8 cellular contexts compared by ENCODE assay signal in the genomic region with DNA sequence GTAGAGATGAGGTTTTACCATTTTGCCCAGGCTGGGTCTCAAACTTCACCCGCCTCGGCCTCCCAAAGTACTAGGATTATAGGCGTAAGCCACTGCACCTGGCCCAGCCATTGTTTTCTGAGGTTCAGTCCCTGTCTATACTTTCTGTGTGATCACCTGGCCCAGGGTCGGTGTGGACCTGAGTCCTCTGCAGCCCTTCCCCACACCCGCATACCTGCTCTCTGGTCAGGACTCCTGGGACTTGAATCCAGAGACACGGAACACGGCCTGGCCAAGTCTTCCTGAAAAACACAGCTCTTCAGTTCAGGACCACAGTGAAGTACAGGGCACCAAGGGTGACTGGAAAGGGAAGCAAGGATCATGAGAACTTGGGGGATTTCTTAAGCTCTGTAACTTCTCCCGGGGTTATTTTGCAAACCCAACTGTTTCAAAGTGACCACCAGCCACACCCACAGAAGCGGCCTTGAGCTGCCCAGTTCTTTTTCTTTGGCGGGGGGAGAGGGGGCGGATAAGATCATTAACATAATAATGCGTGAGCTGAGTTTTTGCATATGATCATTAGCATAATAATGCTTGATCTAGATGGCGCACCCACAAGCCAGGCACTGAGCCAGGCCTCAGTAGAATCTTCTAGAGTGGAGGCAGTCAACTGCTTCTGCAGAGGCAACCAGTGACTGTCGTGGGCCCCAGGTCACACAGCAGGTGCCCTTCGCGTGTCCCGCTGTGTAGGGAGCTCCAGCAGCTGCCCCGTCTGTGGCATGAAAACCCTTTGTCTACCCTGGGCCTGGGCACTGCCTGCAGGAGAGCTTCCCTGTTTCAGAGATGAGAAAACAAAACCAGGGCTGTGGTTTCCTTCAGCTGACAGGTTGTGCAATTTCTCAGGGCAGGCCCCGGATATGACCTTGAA. TPM values are rescaled to one million over a fixed set of nuclear protein-coding genes. Genes with fewer than 3 reads are reported as not detected.
DNase-seq lines count a peak whose midpoint lies in the region; ATAC-seq and TF ChIP-seq lines count a peak whose summit lies in the region.

No MANE protein-coding gene starts in this region.

- 0 out of 2 replicates have a peak, but pooled peaks cover 6% of the 10 kb centered on the region for H4K20me1 ChIP-seq in MM.1S (ENCODE audit: insufficient read depth, low read length)

- TF ChIP-seq CTCF in MM.1S (IDR thresholded peaks at IDR 0.05; ENCODE audit: low read length) (no peak; the same call in 1 of the 2 replicates), esophagus squamous epithelium (IDR thresholded peaks at IDR 0.05) (no peak), osteocyte (IDR thresholded peaks at IDR 0.05) (no peak)

- peak overlapping the region; percentile 81 for H3K9ac ChIP-seq in MM.1S (ENCODE audit: low read length)

- H3K27me3 ChIP-seq in MM.1S (replicated peaks; ENCODE audit: insufficient read depth, low read length), result no peaks in the 10 kb centered on the region
- no peaks in the 10 kb centered on the region for H3K27me3 ChIP-seq in esophagus squamous epithelium

- H3K9me3 ChIP-seq in MM.1S (replicated peaks; ENCODE audit: insufficient read depth, low read length) (no peaks in the 10 kb centered on the region), esophagus squamous epithelium (no peaks in the 10 kb centered on the region)

- CTCF ChIA-PET in activated CD8-positive, alpha-beta T cell treated with anti-CD3 and anti-CD28 coated beads, Interleukin-2, amount 10 ng/mL, durations not matched to agents 7 days and 5 days (lab: Charles Lee), result interaction anchor here (0.8 to 2.2 kb wide), 7 partner anchors 9 to 149 kb away, joined by 3 to 14 read pairs (median 6); no protein-coding TSS in a partner anchor

- no peaks in the 10 kb centered on the region for H3K27me3 Mint-ChIP-seq in activated CD8-positive, alpha-beta T cell treated with anti-CD3 and anti-CD28 coated beads, Interleukin-2, amount 10 ng/mL, durations not matched to agents 7 days and 5 days (ENCODE audit: low read depth)
- no peaks in the 10 kb centered on the region for H3K27me3 Mint-ChIP-seq in osteocyte (ENCODE audit: unreplicated experiment)

- no peaks in the 10 kb centered on the region for H3K36me3 ChIP-seq in MM.1S (replicated peaks; ENCODE audit: insufficient read depth, low read length)
- H3K36me3 ChIP-seq in esophagus squamous epithelium, result peaks cover 0 to 10% (median 0%) of the 10 kb centered on the region in 3 donors

- DNase-seq in Daoy (ENCODE audit: low read depth) (peak; percentile 47), MM.1S (peak; percentile 92), esophagus squamous epithelium (lab: John Stamatoyannopoulos, UW) (no peak), osteocyte (ENCODE audit: extremely low spot score, unreplicated experiment) (no peak), putamen (ENCODE audit: low spot score) (no peak), H4 (ENCODE audit: low spot score) (no peak)
- DNase-seq in activated CD8-positive, alpha-beta T cell treated with anti-CD3 and anti-CD28 coated beads, Interleukin-2, amount 10 ng/mL, durations not matched to agents 7 days and 5 days, result peak; percentile 85

- H3K4me1 ChIP-seq in MM.1S (ENCODE audit: low read length) (peaks cover 49% of the 10 kb centered on the region), esophagus squamous epithelium (peaks cover 52 to 86% (median 69%) of the 10 kb centered on the region in 3 donors)

- POLR2A ChIA-PET in activated CD8-positive, alpha-beta T cell treated with anti-CD3 and anti-CD28 coated beads, Interleukin-2, amount 10 ng/mL, durations not matched to agents 7 days and 5 days (lab: Charles Lee), result interaction anchor here (1.2 to 2.1 kb wide), 3 partner anchors 55 to 129 kb away, joined by 4 to 11 read pairs (median 6); partner anchors contain the start of gene CDK11A

- H3K9me3 Mint-ChIP-seq in activated CD8-positive, alpha-beta T cell treated with anti-CD3 and anti-CD28 coated beads, Interleukin-2, amount 10 ng/mL, durations not matched to agents 7 days and 5 days (ENCODE audit: insufficient read depth), result no peaks in the 10 kb centered on the region
- H3K9me3 Mint-ChIP-seq in osteocyte (ENCODE audit: unreplicated experiment), result no peaks in the 10 kb centered on the region

- H3K4me3 Mint-ChIP-seq in activated CD8-positive, alpha-beta T cell treated with anti-CD3 and anti-CD28 coated beads, Interleukin-2, amount 10 ng/mL, durations not matched to agents 7 days and 5 days, result peak overlapping the region; percentile 72
- H3K4me3 Mint-ChIP-seq in osteocyte (ENCODE audit: unreplicated experiment), result peak overlapping the region; percentile 72

- peak in 1 of 4 donors; percentile 44 for TF ChIP-seq POLR2A in esophagus squamous epithelium (IDR thresholded peaks at IDR 0.05)

- H3K4me3 ChIP-seq in MM.1S (ENCODE audit: low read length), result peak overlapping the region; percentile 62
- peak overlapping the region in 3 of 4 donors; percentile 2 to 99 (median 95) for H3K4me3 ChIP-seq in esophagus squamous epithelium

- peaks cover 24% of the 10 kb centered on the region for H3K36me3 Mint-ChIP-seq in activated CD8-positive, alpha-beta T cell treated with anti-CD3 and anti-CD28 coated beads, Interleukin-2, amount 10 ng/mL, durations not matched to agents 7 days and 5 days (ENCODE audit: low read depth)
- H3K36me3 Mint-ChIP-seq in osteocyte (ENCODE audit: unreplicated experiment), result peaks cover 3% of the 10 kb centered on the region

- H3F3A ChIP-seq in MM.1S (ENCODE audit: insufficient read depth, low read length), result peaks cover 23% of the 10 kb centered on the region

- peaks cover 31% of the 10 kb centered on the region for H3K79me2 ChIP-seq in MM.1S (ENCODE audit: low read length)

- H3K9me2 ChIP-seq in MM.1S (replicated peaks; ENCODE audit: insufficient read depth, low read length), result no peaks in the 10 kb centered on the region

- peak overlapping the region; percentile 89 for H3K4me2 ChIP-seq in MM.1S (ENCODE audit: low read depth, low read length)

- H3K27ac Mint-ChIP-seq in activated CD8-positive, alpha-beta T cell treated with anti-CD3 and anti-CD28 coated beads, Interleukin-2, amount 10 ng/mL, durations not matched to agents 7 days and 5 days, result peak overlapping the region; percentile 97
- H3K27ac Mint-ChIP-seq in osteocyte (ENCODE audit: unreplicated experiment), result peak overlapping the region; percentile 35

- H2AFZ ChIP-seq in MM.1S (ENCODE audit: low read length), result no peak overlapping the region

- 30 to 41% methylated on average over 7 to 9 of the region's 19 CpGs for WGBS in esophagus squamous epithelium, 2 donors

- peak; percentile 38 for ATAC-seq in GM21447 (IDR thresholded peaks at IDR 0.05; ENCODE audit: unreplicated experiment)
- peak; percentile 38 for ATAC-seq in activated CD8-positive, alpha-beta T cell treated with anti-CD3 and anti-CD28 coated beads, Interleukin-2, amount 10 ng/mL, durations not matched to agents 7 days and 5 days

- intact Hi-C loops in esophagus squamous epithelium (cut with DNase I), result no loop called here

- H3K27ac ChIP-seq in MM.1S (ENCODE audit: low read length) (peak overlapping the region; percentile 98), esophagus squamous epithelium (peak overlapping the region; percentile 80 to 98 (median 94))

- peaks cover 72% of the 10 kb centered on the region for H3K4me1 Mint-ChIP-seq in activated CD8-positive, alpha-beta T cell treated with anti-CD3 and anti-CD28 coated beads, Interleukin-2, amount 10 ng/mL, durations not matched to agents 7 days and 5 days (ENCODE audit: low read depth)
- peaks cover 47% of the 10 kb centered on the region for H3K4me1 Mint-ChIP-seq in osteocyte (ENCODE audit: unreplicated experiment)

RNA-seq across cellular contexts. Expression of gene NADK, which starts 1.7 kb away (rescaled TPM):
- 31.2 and 39.5 TPM in 2 replicates for total RNA-seq in Daoy (2014; rRNA removed; shearing (Covaris generic))
- 10 to 100 TPM; 82.0 to 82.9 TPM for total RNA-seq in activated CD8-positive, alpha-beta T cell treated with anti-CD3 and anti-CD28 coated beads, Interleukin-2, amount 10 ng/mL, durations not matched to agents 7 days and 5 days
- total RNA-seq in esophagus squamous epithelium, result 10 to 100 TPM; 36.1 to 57.6 (median 39.5) TPM
- 75.2 and 84.3 TPM in 2 replicates for total RNA-seq in osteocyte
- 27.4 and 36.7 TPM in 2 replicates for total RNA-seq in H4 (2014; rRNA removed; shearing (Covaris generic))

RNA-seq across cellular contexts. Expression of gene CDK11A, which starts 55.8 kb away (rescaled TPM):
- total RNA-seq in Daoy (2014; rRNA removed; shearing (Covaris generic)), result 10.0 and 13.5 TPM in 2 replicates
- total RNA-seq in activated CD8-positive, alpha-beta T cell treated with anti-CD3 and anti-CD28 coated beads, Interleukin-2, amount 10 ng/mL, durations not matched to agents 7 days and 5 days, result 10 to 100 TPM; 83.6 to 85.8 TPM
- total RNA-seq in esophagus squamous epithelium (10 to 100 TPM; 12.7 to 32.2 (median 22.4) TPM), osteocyte (44.2 and 51.3 TPM in 2 replicates)
- total RNA-seq in H4 (2014; rRNA removed; shearing (Covaris generic)), result 3.8 and 7.0 TPM in 2 replicates

Comparison
In these comparisons a context has a peak if more than half of its experiments do, and no peak if none do; other contexts are left out.
1. DNase-seq: peak in Daoy (single experiment), MM.1S (single experiment) and activated CD8-positive, alpha-beta T cell treated with anti-CD3 and anti-CD28 coated beads, Interleukin-2, amount 10 ng/mL, durations not matched to agents 7 days and 5 days (single experiment); none in esophagus squamous epithelium (single experiment), osteocyte (single experiment), putamen (single experiment) and H4 (single experiment).